In genomic region chr21:36471254-36471723, GRCh38 we compare ENCODE assay signal across 10 cellular contexts. TPM values are rescaled to one million over a fixed set of nuclear protein-coding genes. Genes with fewer than 3 reads are reported as not detected.
DNase-seq lines count a peak whose midpoint lies in the region; ATAC-seq, FAIRE-seq and TF ChIP-seq lines count a peak whose summit lies in the region.
"Had no signal": no experiment of that assay in that cellular context is flagged by ENCODE, and none has a peak within 500 bp of the region (broad histone marks: within the 10 kb centered on the region; RNA-seq: fewer than 3 reads in every experiment).

No MANE protein-coding gene starts in this region.

- POLR2A ChIA-PET in Caco-2 (lab: Charles Lee) = no interaction called here

- intact Hi-C loops in Caco-2 (cut with micrococcal nuclease; ENCODE audit: unreplicated experiment) = no loop called here

- no peaks in the 10 kb centered on the region for H3K36me3 Mint-ChIP-seq in Caco-2 (ENCODE audit: insufficient read depth, unreplicated experiment)
- H3K36me3 Mint-ChIP-seq: CD4-positive, CD25-positive, alpha-beta regulatory T cell had no signal

- H3K27me3 ChIP-seq in Caco-2 (replicated peaks; ENCODE audit: control insufficient read depth, insufficient read depth, low read length) (no peaks in the 10 kb centered on the region), bronchial epithelial cell (ENCODE audit: control insufficient read depth, insufficient read depth, low read length) (no peaks in the 10 kb centered on the region)

- TF ChIP-seq CTCF in Caco-2 (IDR thresholded peaks at IDR 0.05; ENCODE audit: insufficient read depth in 1 of 2, low read depth in 1 of 2, low read length in 1 of 2, severe bottlenecking in 1 of 2, unreplicated experiment in 1 of 2) (no peak), bronchial epithelial cell (IDR thresholded peaks at IDR 0.05; ENCODE audit: insufficient read depth, low read length, severe bottlenecking) (no peak)

- H3K4me1 ChIP-seq in Caco-2 = peaks cover 10% of the 10 kb centered on the region; the same call in 1 of the 2 replicates

- H3K27ac Mint-ChIP-seq in Caco-2 (ENCODE audit: unreplicated experiment) = no peak overlapping the region
- H3K27ac Mint-ChIP-seq: CD4-positive, CD25-positive, alpha-beta regulatory T cell had no signal

- peak in 1 of 2 experiments; percentile 26 for DNase-seq in Caco-2
- DNase-seq in bronchial epithelial cell (ENCODE audit: low read depth) = peak; percentile 76
- DNase-seq in NCI-H1436 treated with DMSO at 0.1 percent for 48 hours (lab: John Stamatoyannopoulos, UW) = no peak
- DNase-seq in activated effector memory CD4-positive, alpha-beta T cell treated with anti-CD3 and anti-CD28 coated beads, Interleukin-2, amount 50 U/mL, for 16 hours = no peak
- DNase-seq in medulla oblongata (ENCODE audit: extremely low spot score) = no peak
- DNase-seq: cerebellar nuclear complex had no signal

- H3K4me3 ChIP-seq in Caco-2 (ENCODE audit: low read depth, low read length) (no peak overlapping the region), bronchial epithelial cell (ENCODE audit: low read depth, low read length) (no peak overlapping the region)

- H3K36me3 ChIP-seq in Caco-2 (ENCODE audit: control insufficient read depth, insufficient read depth, low read length) = no peaks in the 10 kb centered on the region
- no peaks in the 10 kb centered on the region for H3K36me3 ChIP-seq in bronchial epithelial cell (ENCODE audit: control insufficient read depth, insufficient read depth, low read length)

- no peak for FAIRE-seq in bronchial epithelial cell (lab: Jason Lieb, UNC)

- no TSS peak for BruUV-seq in Caco-2 (replicated peaks; lab: Mats Ljungman, UMichigan)

- H3K4me3 Mint-ChIP-seq in Caco-2 (ENCODE audit: unreplicated experiment) = peak overlapping the region; percentile 18
- H3K4me3 Mint-ChIP-seq: CD4-positive, CD25-positive, alpha-beta regulatory T cell had no signal

- ATAC-seq in GM18870 (IDR thresholded peaks at IDR 0.05; ENCODE audit: unreplicated experiment) = peak; percentile 58
- peak; percentile 53 for ATAC-seq in HG03039 (IDR thresholded peaks at IDR 0.05; ENCODE audit: unreplicated experiment)
- ATAC-seq in GM21529 (IDR thresholded peaks at IDR 0.05; ENCODE audit: unreplicated experiment) = no peak

- CTCF ChIA-PET in Caco-2 (lab: Charles Lee) = no interaction called here

- H3K4me1 Mint-ChIP-seq in Caco-2 (ENCODE audit: low read depth, unreplicated experiment) = peaks cover 8% of the 10 kb centered on the region
- H3K4me1 Mint-ChIP-seq: CD4-positive, CD25-positive, alpha-beta regulatory T cell had no signal

- H3K9me3 Mint-ChIP-seq in Caco-2 (ENCODE audit: unreplicated experiment) = peaks cover 6% of the 10 kb centered on the region

- H3K9me3 ChIP-seq in Caco-2 = no peaks in the 10 kb centered on the region

- H3K27me3 Mint-ChIP-seq in Caco-2 (ENCODE audit: insufficient read depth, unreplicated experiment) = no peaks in the 10 kb centered on the region
- H3K27me3 Mint-ChIP-seq: CD4-positive, CD25-positive, alpha-beta regulatory T cell had no signal

RNA-seq across cellular contexts. Expression of gene CLDN14, which starts 8.6 kb away (rescaled TPM):
- not detected in 2 replicates for total RNA-seq in Caco-2 (2022)
- total RNA-seq in bronchial epithelial cell = not detected in 2 replicates
- total RNA-seq: CD4-positive, CD25-positive, alpha-beta regulatory T cell had no signal
